In the genomic region with DNA sequence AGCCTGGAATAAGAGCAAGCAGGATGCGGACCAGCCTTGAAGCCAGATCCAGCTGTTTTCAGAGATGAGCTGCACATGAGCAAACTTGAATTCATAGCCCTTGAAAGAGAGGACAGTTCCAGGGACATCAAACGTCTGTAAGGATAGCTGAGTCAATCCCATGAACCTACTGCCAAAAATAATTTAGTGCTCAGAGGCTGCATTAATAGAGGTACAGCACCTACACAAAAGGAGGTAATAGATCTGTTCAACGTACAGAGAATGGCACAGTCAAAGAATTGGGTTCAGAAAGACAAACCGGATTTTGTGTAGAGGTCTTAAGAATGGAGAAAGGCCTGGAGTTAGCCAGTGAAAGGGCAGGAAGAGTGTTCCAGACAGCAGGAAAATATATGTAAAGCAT, we compare ENCODE assay signal across 20 cellular contexts.
DNase-seq lines count a peak whose midpoint lies in the region; ATAC-seq and TF ChIP-seq lines count a peak whose summit lies in the region.
"Had no signal": no experiment of that assay in that cellular context is flagged by ENCODE, and none has a peak within 500 bp of the region (broad histone marks: within the 10 kb centered on the region; RNA-seq: fewer than 3 reads in every experiment).

No MANE protein-coding gene starts in this region.

- H3K27ac ChIP-seq in GM23338 (ENCODE audit: low read depth) (no peak overlapping the region), angular gyrus (ENCODE audit: low read depth, low read length) (peak overlapping the region; percentile 20), iPS-20b (ENCODE audit: low read length) (no peak overlapping the region)
- H3K27ac ChIP-seq: A549; BLaER1 treated with 17β-estradiol and CSF1 and Interleukin-3, amounts not matched to agents 10 nM and 100 nM; GM23248 had no signal

- H3K27ac Mint-ChIP-seq in GM23338: no peak overlapping the region
- H3K27ac Mint-ChIP-seq: CD4-positive, alpha-beta memory T cell; HFFc6 had no signal

- H3K4me3 Mint-ChIP-seq in GM23338: no peak overlapping the region
- H3K4me3 Mint-ChIP-seq: CD4-positive, alpha-beta memory T cell; HFFc6 had no signal

- H3K36me3 Mint-ChIP-seq in GM23338 (ENCODE audit: low read depth): 0 out of 3 replicates have a peak, but pooled peaks cover 2% of the 10 kb centered on the region
- H3K36me3 Mint-ChIP-seq: CD4-positive, alpha-beta memory T cell had no signal

- H3K27me3 ChIP-seq in GM23338 (ENCODE audit: insufficient read depth) (no peaks in the 10 kb centered on the region), iPS-20b (ENCODE audit: insufficient read depth, low read length) (no peaks in the 10 kb centered on the region)
- H3K27me3 ChIP-seq: BE2C; BLaER1 treated with 17β-estradiol and CSF1 and Interleukin-3, amounts not matched to agents 10 nM and 100 nM had no signal

- H3K4me2 ChIP-seq in GM23338: peak overlapping the region; percentile 75
- H3K4me2 ChIP-seq: A549; BLaER1 treated with 17β-estradiol and CSF1 and Interleukin-3, amounts not matched to agents 10 nM and 100 nM had no signal

- ATAC-seq in GM23338: no peak
- ATAC-seq in HG03139 (IDR thresholded peaks at IDR 0.05; ENCODE audit: unreplicated experiment): no peak
- ATAC-seq in GM21367 (IDR thresholded peaks at IDR 0.05; ENCODE audit: unreplicated experiment): no peak
- ATAC-seq: A549 had no signal

- H3K9me2 ChIP-seq in GM23338 (ENCODE audit: insufficient read depth): no peaks in the 10 kb centered on the region

- no peak for TF ChIP-seq CTCF in GM23338 (conservative IDR thresholded peaks at IDR 0.05; ENCODE audit: low read depth in 2 of 2)

- H3K9me3 ChIP-seq in iPS-20b (ENCODE audit: insufficient read depth, low read depth, low read length): no peaks in the 10 kb centered on the region
- H3K9me3 ChIP-seq: A549, BE2C, Caco-2, HAP-1 had no signal

- H3K4me1 ChIP-seq in GM23338 (ENCODE audit: insufficient read depth) (peaks cover 18% of the 10 kb centered on the region), iPS-20b (ENCODE audit: insufficient read depth, low read length) (peaks cover 12% of the 10 kb centered on the region)
- H3K4me1 ChIP-seq: A549, Caco-2, HAP-1 had no signal

- H3K4me3 ChIP-seq in GM23338 (peak overlapping the region; percentile 34), iPS-20b (ENCODE audit: low read length) (peak overlapping the region; percentile 52; the same call in 1 of the 2 replicates)
- H3K4me3 ChIP-seq: A549; BLaER1 treated with 17β-estradiol and CSF1 and Interleukin-3, amounts not matched to agents 10 nM and 100 nM; GM23248; HAP-1 had no signal

- no peaks in the 10 kb centered on the region for H3K79me2 ChIP-seq in GM23338 (replicated peaks; ENCODE audit: insufficient read depth)

- H4K20me1 ChIP-seq in GM23338 (replicated peaks; ENCODE audit: insufficient read depth): no peaks in the 10 kb centered on the region
- H4K20me1 ChIP-seq: BLaER1 treated with 17β-estradiol and CSF1 and Interleukin-3, amounts not matched to agents 10 nM and 100 nM had no signal

- peak overlapping the region; percentile 83 for H2AFZ ChIP-seq in GM23338
- H2AFZ ChIP-seq: GM23248 had no signal

- H3K27me3 Mint-ChIP-seq in GM23338 (ENCODE audit: insufficient read depth, low read depth, poor library complexity): no peaks in the 10 kb centered on the region

- H3F3A ChIP-seq in GM23338 (replicated peaks; ENCODE audit: low read depth): no peaks in the 10 kb centered on the region

- no peak for DNase-seq in GM23338 (ENCODE audit: low spot score)
- DNase-seq in putamen (ENCODE audit: low spot score): peak; percentile 9
- DNase-seq in NCI-H2171 (lab: John Stamatoyannopoulos, UW): no peak
- DNase-seq: 8988T; ACHN; AML-193; Caco-2; CD4-positive, alpha-beta memory T cell; DMS153; DND-41; GM23248; HFFc6 had no signal

- H3K9me3 Mint-ChIP-seq in GM23338: peaks cover 5% of the 10 kb centered on the region

- no peak overlapping the region for H3K9ac ChIP-seq in iPS-20b (ENCODE audit: low read depth, low read length)
- H3K9ac ChIP-seq: BLaER1 treated with 17β-estradiol and CSF1 and Interleukin-3, amounts not matched to agents 10 nM and 100 nM; GM23248 had no signal

- H3K4me1 Mint-ChIP-seq in GM23338: peaks cover 20% of the 10 kb centered on the region
- H3K4me1 Mint-ChIP-seq: CD4-positive, alpha-beta memory T cell had no signal

- no peaks in the 10 kb centered on the region for H3K36me3 ChIP-seq in GM23338 (ENCODE audit: insufficient read depth)
- no peaks in the 10 kb centered on the region for H3K36me3 ChIP-seq in iPS-20b (ENCODE audit: insufficient read depth, low read depth, low read length)
- H3K36me3 ChIP-seq: BE2C; BLaER1 treated with 17β-estradiol and CSF1 and Interleukin-3, amounts not matched to agents 10 nM and 100 nM; HAP-1 had no signal

TF ChIP-seq in GM23338, 12 proteins besides CTCF, POLR2A, EP300 and RAD21:
- no peak for TF ChIP-seq JUNB (IDR thresholded peaks at IDR 0.05; ENCODE audit: unreplicated experiment)
- no peak for TF ChIP-seq CREB1 (CRISPR knock-in tag; IDR thresholded peaks at IDR 0.05; ENCODE audit: low read depth)
- TF ChIP-seq, protein P1, sequence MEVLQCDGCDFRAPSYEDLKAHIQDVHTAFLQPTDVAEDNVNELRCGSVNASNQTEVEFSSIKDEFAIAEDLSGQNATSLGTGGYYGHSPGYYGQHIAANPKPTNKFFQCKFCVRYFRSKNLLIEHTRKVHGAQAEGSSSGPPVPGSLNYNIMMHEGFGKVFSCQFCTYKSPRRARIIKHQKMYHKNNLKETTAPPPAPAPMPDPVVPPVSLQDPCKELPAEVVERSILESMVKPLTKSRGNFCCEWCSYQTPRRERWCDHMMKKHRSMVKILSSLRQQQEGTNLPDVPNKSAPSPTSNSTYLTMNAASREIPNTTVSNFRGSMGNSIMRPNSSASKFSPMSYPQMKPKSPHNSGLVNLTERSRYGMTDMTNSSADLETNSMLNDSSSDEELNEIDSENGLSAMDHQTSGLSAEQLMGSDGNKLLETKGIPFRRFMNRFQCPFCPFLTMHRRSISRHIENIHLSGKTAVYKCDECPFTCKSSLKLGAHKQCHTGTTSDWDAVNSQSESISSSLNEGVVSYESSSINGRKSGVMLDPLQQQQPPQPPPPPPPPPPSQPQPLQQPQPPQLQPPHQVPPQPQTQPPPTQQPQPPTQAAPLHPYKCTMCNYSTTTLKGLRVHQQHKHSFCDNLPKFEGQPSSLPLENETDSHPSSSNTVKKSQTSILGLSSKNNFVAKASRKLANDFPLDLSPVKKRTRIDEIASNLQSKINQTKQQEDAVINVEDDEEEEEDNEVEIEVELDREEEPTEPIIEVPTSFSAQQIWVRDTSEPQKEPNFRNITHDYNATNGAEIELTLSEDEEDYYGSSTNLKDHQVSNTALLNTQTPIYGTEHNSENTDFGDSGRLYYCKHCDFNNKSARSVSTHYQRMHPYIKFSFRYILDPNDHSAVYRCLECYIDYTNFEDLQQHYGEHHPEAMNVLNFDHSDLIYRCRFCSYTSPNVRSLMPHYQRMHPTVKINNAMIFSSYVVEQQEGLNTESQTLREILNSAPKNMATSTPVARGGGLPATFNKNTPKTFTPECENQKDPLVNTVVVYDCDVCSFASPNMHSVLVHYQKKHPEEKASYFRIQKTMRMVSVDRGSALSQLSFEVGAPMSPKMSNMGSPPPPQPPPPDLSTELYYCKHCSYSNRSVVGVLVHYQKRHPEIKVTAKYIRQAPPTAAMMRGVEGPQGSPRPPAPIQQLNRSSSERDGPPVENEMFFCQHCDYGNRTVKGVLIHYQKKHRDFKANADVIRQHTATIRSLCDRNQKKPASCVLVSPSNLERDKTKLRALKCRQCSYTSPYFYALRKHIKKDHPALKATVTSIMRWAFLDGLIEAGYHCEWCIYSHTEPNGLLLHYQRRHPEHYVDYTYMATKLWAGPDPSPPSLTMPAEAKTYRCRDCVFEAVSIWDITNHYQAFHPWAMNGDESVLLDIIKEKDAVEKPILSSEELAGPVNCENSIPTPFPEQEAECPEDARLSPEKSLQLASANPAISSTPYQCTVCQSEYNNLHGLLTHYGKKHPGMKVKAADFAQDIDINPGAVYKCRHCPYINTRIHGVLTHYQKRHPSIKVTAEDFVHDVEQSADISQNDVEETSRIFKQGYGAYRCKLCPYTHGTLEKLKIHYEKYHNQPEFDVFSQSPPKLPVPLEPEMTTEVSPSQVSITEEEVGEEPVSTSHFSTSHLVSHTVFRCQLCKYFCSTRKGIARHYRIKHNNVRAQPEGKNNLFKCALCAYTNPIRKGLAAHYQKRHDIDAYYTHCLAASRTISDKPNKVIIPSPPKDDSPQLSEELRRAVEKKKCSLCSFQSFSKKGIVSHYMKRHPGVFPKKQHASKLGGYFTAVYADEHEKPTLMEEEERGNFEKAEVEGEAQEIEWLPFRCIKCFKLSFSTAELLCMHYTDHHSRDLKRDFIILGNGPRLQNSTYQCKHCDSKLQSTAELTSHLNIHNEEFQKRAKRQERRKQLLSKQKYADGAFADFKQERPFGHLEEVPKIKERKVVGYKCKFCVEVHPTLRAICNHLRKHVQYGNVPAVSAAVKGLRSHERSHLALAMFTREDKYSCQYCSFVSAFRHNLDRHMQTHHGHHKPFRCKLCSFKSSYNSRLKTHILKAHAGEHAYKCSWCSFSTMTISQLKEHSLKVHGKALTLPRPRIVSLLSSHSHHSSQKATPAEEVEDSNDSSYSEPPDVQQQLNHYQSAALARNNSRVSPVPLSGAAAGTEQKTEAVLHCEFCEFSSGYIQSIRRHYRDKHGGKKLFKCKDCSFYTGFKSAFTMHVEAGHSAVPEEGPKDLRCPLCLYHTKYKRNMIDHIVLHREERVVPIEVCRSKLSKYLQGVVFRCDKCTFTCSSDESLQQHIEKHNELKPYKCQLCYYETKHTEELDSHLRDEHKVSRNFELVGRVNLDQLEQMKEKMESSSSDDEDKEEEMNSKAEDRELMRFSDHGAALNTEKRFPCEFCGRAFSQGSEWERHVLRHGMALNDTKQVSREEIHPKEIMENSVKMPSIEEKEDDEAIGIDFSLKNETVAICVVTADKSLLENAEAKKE (CRISPR knock-in tag; IDR thresholded peaks at IDR 0.05): no peak
- TF ChIP-seq ZNF331 (CRISPR knock-in tag; IDR thresholded peaks at IDR 0.05; ENCODE audit: low read depth): no peak
- no peak for TF ChIP-seq POLR2AphosphoS5 (IDR thresholded peaks at IDR 0.05; ENCODE audit: low read depth)
- TF ChIP-seq EZH2 (IDR thresholded peaks at IDR 0.05; ENCODE audit: low read depth, unreplicated experiment): no peak
- no peak for TF ChIP-seq EZH2phosphoT487 (IDR thresholded peaks at IDR 0.05; ENCODE audit: unreplicated experiment)
